ENCODE assay signal across 27 cellular contexts in the genomic region with DNA sequence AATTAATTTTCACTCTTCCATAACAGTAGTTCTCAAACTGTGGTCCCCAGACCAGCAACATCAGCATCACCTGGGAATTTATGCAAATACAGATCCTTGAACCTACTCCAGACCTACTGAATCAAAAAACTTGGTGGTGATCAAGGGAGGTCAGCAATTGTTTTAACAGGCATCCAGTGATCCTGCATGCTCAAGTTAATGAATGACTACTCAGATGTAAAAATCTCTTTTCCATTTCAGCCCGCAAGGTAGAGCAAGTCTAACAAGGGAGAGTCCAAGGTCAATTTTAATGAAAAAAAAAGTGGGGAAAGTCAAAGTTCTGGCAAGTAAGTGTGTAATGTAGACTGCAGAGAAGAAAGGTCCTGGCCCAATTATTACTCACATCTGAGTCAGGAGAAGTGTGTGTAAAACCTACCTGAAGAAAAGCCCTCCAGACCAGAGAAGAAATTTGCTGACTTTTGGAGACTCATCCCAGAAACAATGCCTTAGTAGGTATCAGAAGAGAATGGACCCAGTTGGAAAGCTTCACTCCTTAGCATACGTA.
"Had no signal": no experiment of that assay in that cellular context is flagged by ENCODE, and none has a peak within 500 bp of the region (broad histone marks: within the 10 kb centered on the region; RNA-seq: fewer than 3 reads in every experiment).

No MANE protein-coding gene starts in this region.

- FAIRE-seq: frontal cortex, small intestine, TTC549 had no signal

- H3K27me3 ChIP-seq: adrenal gland, esophagus squamous epithelium, left lung, stomach, tibial artery had no signal

- H3K4me3 ChIP-seq: adrenal gland, esophagus squamous epithelium, left lung, lower lobe of right lung, mucosa of descending colon, stomach, tibial artery had no signal

- H3K36me3 ChIP-seq: adrenal gland, esophagus squamous epithelium, left lung, lower lobe of right lung, stomach, tibial artery had no signal

- DNase-seq: activated CD4-positive, alpha-beta T cell treated with anti-CD3 and anti-CD28 coated beads for 4 hours; activated CD4-positive, alpha-beta T cell treated with anti-CD3 and anti-CD28 coated beads, Interleukin-2, amount 50 U/mL, for 4 hours; activated naive CD4-positive, alpha-beta T cell; activated T-cell treated with anti-CD3 and anti-CD28 coated beads for 4 hours; activated T-cell treated with anti-CD3 and anti-CD28 coated beads, Interleukin-2, amount 50 U/mL, for 72 hours; adrenal gland; aorta; caudate nucleus; cortex of kidney; effector memory CD8-positive, alpha-beta T cell; esophagus squamous epithelium; islet precursor cell; left lung; lower lobe of right lung; mucosa of descending colon; small intestine; stimulated activated CD4-positive, alpha-beta T cell treated with anti-CD3 and anti-CD28 coated beads, Interleukin-4, amount 100 ng/mL, for 24 hours; stomach; SW 1271; T-helper 9 cell; tibial artery had no signal

- H3K9me3 ChIP-seq: adrenal gland, esophagus squamous epithelium, left lung, lower lobe of right lung, mucosa of descending colon, stomach, tibial artery had no signal

- H3K4me1 ChIP-seq: adrenal gland, left lung, lower lobe of right lung, stomach, tibial artery had no signal

- H3K27ac ChIP-seq: adrenal gland, esophagus squamous epithelium, left lung, lower lobe of right lung, stomach, tibial artery, VCaP had no signal

- ATAC-seq: activated T-cell treated with anti-CD3 and anti-CD28 coated beads, Interleukin-2, amount 50 U/mL, for 72 hours; effector memory CD8-positive, alpha-beta T cell; left lung; lower lobe of right lung; mucosa of descending colon; natural killer cell treated with Interleukin-12 subunit alpha and Interleukin-12 subunit beta and Interleukin-15 and Interleukin-18, amount 100 ng/mL, for 72 hours; sciatic nerve; stimulated activated memory B cell treated with anti-CD40 and anti-IgM and Interleukin-4, amounts not matched to agents 10 μg/mL and 1 μg/mL and 100 μg/mL, for 72 hours had no signal
